Comparison of ENCODE assay signal across 1 cellular context in genomic region chr4:123444298-123444731, GRCh38.
TF ChIP-seq lines count a peak whose summit lies in the region.

No MANE protein-coding gene starts in this region.

TF ChIP-seq in HepG2, 621 proteins besides CTCF, POLR2A, EP300 and RAD21 (continued from another document and continues in another):
- TF ChIP-seq ZNF710 (CRISPR knock-in tag; IDR thresholded peaks at IDR 0.05; ENCODE audit: borderline replicate concordance) (peak; percentile 80), ZNF280B (CRISPR knock-in tag; IDR thresholded peaks at IDR 0.05; ENCODE audit: borderline replicate concordance) (no peak), ZNF275 (CRISPR knock-in tag; IDR thresholded peaks at IDR 0.05; ENCODE audit: borderline replicate concordance) (no peak), GPN1 (CRISPR knock-in tag; IDR thresholded peaks at IDR 0.05; ENCODE audit: borderline replicate concordance) (no peak), TSC22D2 (CRISPR knock-in tag; IDR thresholded peaks at IDR 0.05; ENCODE audit: borderline replicate concordance) (no peak), POLR2AphosphoS5 (IDR thresholded peaks at IDR 0.05; ENCODE audit: low read depth, low read length) (no peak), ZNF18 (CRISPR knock-in tag; IDR thresholded peaks at IDR 0.05; ENCODE audit: insufficient replicate concordance) (no peak), KLF16 (CRISPR knock-in tag; IDR thresholded peaks at IDR 0.05) (no peak), NFYC (CRISPR knock-in tag; IDR thresholded peaks at IDR 0.05) (no peak), NR2F1 (CRISPR knock-in tag; IDR thresholded peaks at IDR 0.05) (peak; percentile 34 to 54; a peak in 3 of 4 replicates), HDAC2 (CRISPR knock-in tag; IDR thresholded peaks at IDR 0.05) (peak; percentile 65), AFF4 (CRISPR knock-in tag; IDR thresholded peaks at IDR 0.05) (no peak), REPIN1 (CRISPR knock-in tag; IDR thresholded peaks at IDR 0.05; ENCODE audit: borderline replicate concordance, low read depth) (no peak), ZNF792 (CRISPR knock-in tag; IDR thresholded peaks at IDR 0.05) (peak; percentile 41; the same call in 1 of the 2 replicates), TERF1 (CRISPR knock-in tag; IDR thresholded peaks at IDR 0.05) (no peak), ZNF563 (CRISPR knock-in tag; IDR thresholded peaks at IDR 0.05) (no peak), ZNF33B (CRISPR knock-in tag; IDR thresholded peaks at IDR 0.05) (no peak), MAF1 (CRISPR knock-in tag; IDR thresholded peaks at IDR 0.05; ENCODE audit: borderline replicate concordance) (no peak), HMGA1 (CRISPR knock-in tag; conservative IDR thresholded peaks at IDR 0.05) (no peak), RNF219 (CRISPR knock-in tag; IDR thresholded peaks at IDR 0.05) (no peak), PBX2 (CRISPR knock-in tag; IDR thresholded peaks at IDR 0.05) (no peak), ZNF224 (CRISPR knock-in tag; IDR thresholded peaks at IDR 0.05) (no peak), ATAD3A (CRISPR knock-in tag; IDR thresholded peaks at IDR 0.05) (no peak), IRF9 (CRISPR knock-in tag; IDR thresholded peaks at IDR 0.05; ENCODE audit: borderline replicate concordance) (no peak), ZFP41 (CRISPR knock-in tag; IDR thresholded peaks at IDR 0.05; ENCODE audit: borderline replicate concordance) (no peak), BHLHE40 (IDR thresholded peaks at IDR 0.05; ENCODE audit: low read length) (no peak), ZNF883 (CRISPR knock-in tag; IDR thresholded peaks at IDR 0.05; ENCODE audit: not compliant biosample characterization) (no peak), TFAP4 (IDR thresholded peaks at IDR 0.05; ENCODE audit: borderline replicate concordance, low read depth) (peak; percentile 44; the same call in 1 of the 2 replicates), ZNF589 (CRISPR knock-in tag; conservative IDR thresholded peaks at IDR 0.05) (no peak), MZF1 (CRISPR knock-in tag; IDR thresholded peaks at IDR 0.05; ENCODE audit: borderline replicate concordance) (no peak), ISX (CRISPR knock-in tag; conservative IDR thresholded peaks at IDR 0.05) (no peak), ZSCAN12 (CRISPR knock-in tag; IDR thresholded peaks at IDR 0.05) (0 out of 2 replicates have a peak, but pooled peaks have one; percentile 18), MNT (IDR thresholded peaks at IDR 0.05) (no peak), TAF15 (IDR thresholded peaks at IDR 0.05; ENCODE audit: low read depth, low read length, poor library complexity, severe bottlenecking) (no peak), ZNF777 (CRISPR knock-in tag; IDR thresholded peaks at IDR 0.05) (no peak), NFYB (CRISPR knock-in tag; IDR thresholded peaks at IDR 0.05) (no peak), CERS6 (CRISPR knock-in tag; IDR thresholded peaks at IDR 0.05) (no peak), ZNF562 (CRISPR knock-in tag; IDR thresholded peaks at IDR 0.05; ENCODE audit: borderline replicate concordance) (no peak), TP53 (CRISPR knock-in tag; conservative IDR thresholded peaks at IDR 0.05) (no peak), ZNF331 (CRISPR knock-in tag; IDR thresholded peaks at IDR 0.05) (no peak; the same call in 1 of the 2 replicates), HNRNPLL (IDR thresholded peaks at IDR 0.05; ENCODE audit: low read depth, low read length, poor library complexity, severe bottlenecking) (no peak), ZNF780A (CRISPR knock-in tag; IDR thresholded peaks at IDR 0.05) (no peak), ZC3H4 (CRISPR knock-in tag; IDR thresholded peaks at IDR 0.05; ENCODE audit: borderline replicate concordance) (no peak), MXI1 (IDR thresholded peaks at IDR 0.05; ENCODE audit: borderline replicate concordance, low read depth, low read length) (no peak)
